In the genomic region with DNA sequence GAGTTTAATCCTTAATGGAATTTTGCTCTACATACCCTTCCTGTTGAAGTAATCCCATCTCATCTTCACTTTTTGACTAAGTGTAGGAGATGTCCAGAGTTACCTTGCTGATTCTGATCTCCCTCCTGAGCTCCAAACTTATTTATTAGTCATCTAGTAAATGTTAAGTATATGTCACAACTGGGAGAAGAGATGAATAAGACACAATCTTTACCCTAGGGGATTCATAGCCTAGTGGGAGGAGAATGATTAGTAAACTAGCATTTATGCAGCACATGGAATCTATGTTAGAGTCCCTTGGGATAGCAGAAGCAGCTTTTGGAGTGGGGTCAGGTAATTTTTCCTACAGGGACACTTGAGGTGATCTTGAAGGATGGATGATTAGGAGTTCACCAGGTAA, we compare ENCODE assay signal across 31 cellular contexts.
"Had no signal": no experiment of that assay in that cellular context is flagged by ENCODE, and none has a peak within 500 bp of the region (broad histone marks: within the 10 kb centered on the region; RNA-seq: fewer than 3 reads in every experiment).

No MANE protein-coding gene starts in this region.

- H3K4me1 ChIP-seq: SJCRH30 had no signal

- H3K36me3 ChIP-seq: brain microvascular endothelial cell, SJCRH30 had no signal

- ATAC-seq: activated CD8-positive, alpha-beta memory T cell treated with anti-CD3 and anti-CD28 coated beads, Interleukin-2, amount 10 ng/mL, durations not matched to agents 7 days and 5 days had no signal

- H3K27ac ChIP-seq: brain microvascular endothelial cell, SJCRH30, SK-N-MC, VCaP had no signal

- H3K9me3 ChIP-seq: SJCRH30 had no signal

- H3K4me3 ChIP-seq: SJCRH30, SK-N-MC had no signal

- H3K27me3 ChIP-seq: brain microvascular endothelial cell, SJCRH30 had no signal

- DNase-seq: activated B cell treated with CpG ODN at 0.5 μM for 24 hours; activated CD4-positive, alpha-beta memory T cell treated with anti-CD3 and anti-CD28 coated beads, Interleukin-2, amount 10 ng/mL, durations not matched to agents 7 days and 5 days; activated CD4-positive, alpha-beta T cell treated with anti-CD3 and anti-CD28 coated beads for 4 hours; activated CD4-positive, CD25-positive, alpha-beta regulatory T cell treated with anti-CD3 and anti-CD28 coated beads, Interleukin-2, amount 50 U/mL, for 72 hours; activated CD8-positive, alpha-beta memory T cell treated with anti-CD3 and anti-CD28 coated beads for 24 hours; activated CD8-positive, alpha-beta memory T cell treated with anti-CD3 and anti-CD28 coated beads, Interleukin-2, amount 10 ng/mL, durations not matched to agents 7 days and 5 days; activated CD8-positive, alpha-beta memory T cell treated with anti-CD3 and anti-CD28 coated beads, Interleukin-2, amount 50 U/mL, for 48 hours; activated effector memory CD4-positive, alpha-beta T cell treated with anti-CD3 and anti-CD28 coated beads, Interleukin-2, amount 50 U/mL, for 16 hours; activated naive CD4-positive, alpha-beta T cell; activated naive CD4-positive, alpha-beta T cell treated with anti-CD3 and anti-CD28 coated beads, Interleukin-2, amount 50 U/mL, for 16 hours; activated naive CD8-positive, alpha-beta T cell treated with anti-CD3 and anti-CD28 coated beads for 36 hours; activated T-cell treated with anti-CD3 and anti-CD28 coated beads, Interleukin-2, amount 50 U/mL, for 48 hours; amniotic stem cell; aorta; brain microvascular endothelial cell; cerebellar nuclear complex; Kasumi-1; KG1; MM.1S; MV-4-11; NCI-H1092; NCI-H1436 treated with DMSO at 0.1 percent for 48 hours; NCI-H1694 treated with DMSO at 0.1 percent for 48 hours; NCI-H2029; NCI-H345; NCI-H524 treated with DMSO at 0.1 percent for 48 hours; NK-92 treated with Interleukin-12 subunit alpha and Interleukin-12 subunit beta, amount 100 ng/mL, for 24 hours; SHP77; SJCRH30 had no signal
